11 cellular contexts compared by ENCODE assay signal in the genomic region with DNA sequence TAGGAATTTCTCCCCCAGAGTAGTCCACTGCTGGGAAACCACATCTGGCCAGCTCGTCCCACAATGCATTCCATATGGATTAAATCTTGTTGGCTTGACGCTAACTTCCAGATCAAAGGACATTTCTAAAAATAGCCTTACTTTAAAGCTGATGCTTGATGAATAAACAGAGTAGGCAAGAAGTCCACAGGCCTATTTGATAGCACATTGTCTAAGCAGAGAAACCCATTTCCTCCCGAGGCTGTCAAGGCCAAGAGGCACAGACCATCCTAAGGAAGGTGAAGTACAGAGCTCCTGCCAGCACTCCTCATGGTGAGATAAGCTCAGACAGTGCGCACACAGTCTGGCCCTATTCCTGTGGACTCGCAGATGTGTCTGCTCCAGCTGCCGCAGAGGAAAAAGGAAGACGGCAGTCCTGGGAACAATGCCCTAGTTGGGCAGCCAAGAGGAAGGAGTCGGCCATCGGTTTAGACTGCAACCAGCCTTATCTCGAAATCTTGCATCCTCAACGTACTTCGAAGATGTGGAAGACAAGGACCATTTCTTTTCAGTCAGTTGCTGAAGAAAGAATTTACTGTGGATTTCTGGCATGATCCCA.
A peak's percentile ranks its signal among the peaks of the same experiment; 100 is the strongest.
DNase-seq lines count a peak whose midpoint lies in the region; ATAC-seq and TF ChIP-seq lines count a peak whose summit lies in the region.
"Had no signal": no experiment of that assay in that cellular context is flagged by ENCODE, and none has a peak within 500 bp of the region (broad histone marks: within the 10 kb centered on the region; RNA-seq: fewer than 3 reads in every experiment).

No MANE protein-coding gene starts in this region.

- no peak overlapping the region for H3K4me2 ChIP-seq in OCI-LY7 (ENCODE audit: low read length)

- H3K4me1 Mint-ChIP-seq in chondrocyte (ENCODE audit: low read depth), result peaks cover 22% of the 10 kb centered on the region

- no peaks in the 10 kb centered on the region for H3K9me3 ChIP-seq in OCI-LY7 (ENCODE audit: low read length)

- H3K4me3 Mint-ChIP-seq in chondrocyte (ENCODE audit: unreplicated experiment), result no peak overlapping the region
- H3K4me3 Mint-ChIP-seq: activated naive CD4-positive, alpha-beta T cell treated with anti-CD3 and anti-CD28 coated beads, Interleukin-2, amount 10 ng/mL, durations not matched to agents 7 days and 5 days had no signal

- H2AFZ ChIP-seq in OCI-LY7 (ENCODE audit: low read length), result no peak overlapping the region

- peaks cover 15% of the 10 kb centered on the region for H3K36me3 Mint-ChIP-seq in chondrocyte (ENCODE audit: low read depth)

- CTCF ChIA-PET in OCI-LY7 (lab: Charles Lee; ENCODE audit: unreplicated experiment), result no interaction called here

- H3K9me2 ChIP-seq in OCI-LY7 (ENCODE audit: insufficient read depth, low read length), result no peaks in the 10 kb centered on the region

- POLR2A ChIA-PET in OCI-LY7 (lab: Charles Lee), result interaction anchor here (0.6 to 3.1 kb wide), 4 partner anchors 8 to 151 kb away, joined by 3 to 17 read pairs (median 4); no protein-coding TSS in a partner anchor

- TF ChIP-seq CTCF in chondrocyte (IDR thresholded peaks at IDR 0.05), result no peak
- no peak for TF ChIP-seq CTCF in OCI-LY7 (conservative IDR thresholded peaks at IDR 0.05; ENCODE audit: low read length)

- no peaks in the 10 kb centered on the region for H3K79me2 ChIP-seq in OCI-LY7 (ENCODE audit: insufficient read depth, low read depth, low read length)

- H3K4me1 ChIP-seq in OCI-LY7 (ENCODE audit: insufficient read depth, low read length, poor library complexity, severe bottlenecking), result no peaks in the 10 kb centered on the region

- no peak overlapping the region for H3K4me3 ChIP-seq in skeletal muscle cell (ENCODE audit: low read depth, low read length)
- H3K4me3 ChIP-seq in OCI-LY7 (ENCODE audit: low read depth, low read length, poor library complexity, severe bottlenecking), result no peak overlapping the region

- intact Hi-C loops in OCI-LY7 (cut with micrococcal nuclease; ENCODE audit: unreplicated experiment), result no loop called here

- H3K27ac Mint-ChIP-seq in chondrocyte (ENCODE audit: unreplicated experiment), result peak overlapping the region; percentile 66
- H3K27ac Mint-ChIP-seq: activated naive CD4-positive, alpha-beta T cell treated with anti-CD3 and anti-CD28 coated beads, Interleukin-2, amount 10 ng/mL, durations not matched to agents 7 days and 5 days had no signal

- H3K36me3 ChIP-seq in OCI-LY7 (ENCODE audit: insufficient read depth, low read length), result peaks cover 24% of the 10 kb centered on the region; the same call in 1 of the 2 replicates

- no peaks in the 10 kb centered on the region for H3K9me3 Mint-ChIP-seq in chondrocyte (ENCODE audit: low read depth)

- no peaks in the 10 kb centered on the region for H3K27me3 Mint-ChIP-seq in chondrocyte (ENCODE audit: low read depth)
- H3K27me3 Mint-ChIP-seq: activated naive CD4-positive, alpha-beta T cell treated with anti-CD3 and anti-CD28 coated beads, Interleukin-2, amount 10 ng/mL, durations not matched to agents 7 days and 5 days had no signal

- no peak overlapping the region for H3K27ac ChIP-seq in OCI-LY7 (ENCODE audit: low read depth, low read length, poor library complexity, severe bottlenecking)

- no peaks in the 10 kb centered on the region for H4K20me1 ChIP-seq in OCI-LY7 (ENCODE audit: insufficient read depth, low read length)

- no TSS peak for BruUV-seq in OCI-LY7 (replicated peaks; lab: Mats Ljungman, UMichigan)

- DNase-seq in GM04504 (ENCODE audit: low read depth) (peak; percentile 69), chondrocyte (ENCODE audit: low spot score) (no peak), iris pigment epithelial cell (ENCODE audit: low read depth) (peak; percentile 88), skeletal muscle cell (ENCODE audit: low read depth) (peak; percentile 84), OCI-LY7 (ENCODE audit: low spot score) (no peak)
- DNase-seq in activated CD4-positive, alpha-beta T cell treated with anti-CD3 and anti-CD28 coated beads for 1 hour, result no peak
- DNase-seq: activated naive CD4-positive, alpha-beta T cell treated with anti-CD3 and anti-CD28 coated beads, Interleukin-2, amount 10 ng/mL, durations not matched to agents 7 days and 5 days; NCI-H2171 treated with DMSO at 0.1 percent for 48 hours; T-helper 9 cell had no signal

- ATAC-seq in HG03159 (IDR thresholded peaks at IDR 0.05; ENCODE audit: unreplicated experiment) (no peak), GM18517 (IDR thresholded peaks at IDR 0.05; ENCODE audit: unreplicated experiment) (no peak)

Comparison
In these comparisons a context has a peak if more than half of its experiments do, and no peak if none do; other contexts are left out.
1. DNase-seq: peak in GM04504 (single experiment), iris pigment epithelial cell (single experiment) and skeletal muscle cell (single experiment); none in chondrocyte (single experiment), activated CD4-positive, alpha-beta T cell treated with anti-CD3 and anti-CD28 coated beads for 1 hour (single experiment) and OCI-LY7 (single experiment).